Comparison of ENCODE assay signal across 8 cellular contexts in the genomic region with DNA sequence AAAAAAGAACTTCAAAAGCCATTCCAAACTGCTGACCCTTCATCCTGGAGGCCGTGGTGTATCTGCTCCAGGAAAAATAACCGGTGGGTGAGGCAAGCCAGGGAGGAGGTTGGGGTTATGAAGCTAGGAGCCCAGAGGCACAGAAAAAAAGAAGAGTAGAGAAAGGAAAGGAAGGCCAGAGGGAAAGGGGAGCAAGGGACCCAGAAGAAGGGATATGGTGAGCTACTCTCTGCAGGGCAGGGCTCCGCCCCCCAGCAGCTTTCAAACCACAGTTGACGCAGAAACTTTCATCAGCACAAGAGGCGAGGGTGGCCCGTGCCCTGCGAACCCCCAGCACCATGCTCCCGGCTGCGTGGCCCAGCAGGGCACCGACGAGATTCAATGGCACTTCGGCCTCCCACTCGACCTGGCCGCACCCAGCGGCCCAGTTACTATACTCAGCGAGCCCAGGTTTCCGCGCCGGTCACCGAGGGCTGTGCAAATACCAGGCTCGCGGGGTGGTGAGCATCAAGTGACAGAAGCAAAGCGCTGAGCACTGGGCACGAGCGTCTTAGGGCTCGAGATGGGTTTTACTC. TPM values are rescaled to one million over a fixed set of nuclear protein-coding genes. Genes with fewer than 3 reads are reported as not detected.
DNase-seq lines count a peak whose midpoint lies in the region; ATAC-seq, FAIRE-seq and TF ChIP-seq lines count a peak whose summit lies in the region.

No MANE protein-coding gene starts in this region.

- peaks cover 41% of the 10 kb centered on the region for H3K4me1 Mint-ChIP-seq in activated CD8-positive, alpha-beta T cell treated with anti-CD3 and anti-CD28 coated beads for 36 hours (ENCODE audit: low read depth)
- H3K4me1 Mint-ChIP-seq in effector memory CD8-positive, alpha-beta T cell (ENCODE audit: low read depth in 2 of 2) = peaks cover 23 to 28% of the 10 kb centered on the region in 2 donors

- 5% methylated on average over 8 of the region's 26 CpGs for WGBS in A549 (ENCODE audit: missing lambda C conversion rate)

- TF ChIP-seq RAD21 in A549 (conservative IDR thresholded peaks at IDR 0.05 in 1 of 2, IDR thresholded peaks at IDR 0.05 in 1 of 2) = no peak

- no peaks in the 10 kb centered on the region for H3K27me3 Mint-ChIP-seq in activated CD8-positive, alpha-beta T cell treated with anti-CD3 and anti-CD28 coated beads for 36 hours
- no peaks in the 10 kb centered on the region for H3K27me3 Mint-ChIP-seq in effector memory CD8-positive, alpha-beta T cell

- peak; percentile 79 to 81 for ATAC-seq in A549
- peak; percentile 57 for ATAC-seq in GM18505 (IDR thresholded peaks at IDR 0.05; ENCODE audit: unreplicated experiment)
- peak; percentile 65 for ATAC-seq in HG02885 (IDR thresholded peaks at IDR 0.05; ENCODE audit: poor library complexity, unreplicated experiment)
- ATAC-seq in activated CD8-positive, alpha-beta T cell treated with anti-CD3 and anti-CD28 coated beads for 36 hours = peak; percentile 81
- peak; percentile 82 for ATAC-seq in effector memory CD8-positive, alpha-beta T cell (replicated peaks)

- H3K27ac ChIP-seq in A549 = peak overlapping the region; percentile 80 to 91

- peak overlapping the region; percentile 99 for H3K27ac Mint-ChIP-seq in activated CD8-positive, alpha-beta T cell treated with anti-CD3 and anti-CD28 coated beads for 36 hours
- peak overlapping the region; percentile 96 to 97 for H3K27ac Mint-ChIP-seq in effector memory CD8-positive, alpha-beta T cell

- CTCF ChIA-PET in A549 (lab: Yijun Ruan, JAX) = interaction anchor here (0.6 to 0.9 kb wide), 2 partner anchors 10 to 886 kb away, joined by 3 read pairs; no protein-coding TSS in a partner anchor
- CTCF ChIA-PET in activated CD8-positive, alpha-beta T cell treated with anti-CD3 and anti-CD28 coated beads for 36 hours (lab: Charles Lee) = interaction anchor here (0.6 to 1.9 kb wide), 5 partner anchors 18 to 509 kb away, joined by 3 to 6 read pairs (median 4); no protein-coding TSS in a partner anchor

- FAIRE-seq in A549 (lab: Jason Lieb, UNC) = no peak

- H3K9me3 Mint-ChIP-seq in activated CD8-positive, alpha-beta T cell treated with anti-CD3 and anti-CD28 coated beads for 36 hours = no peaks in the 10 kb centered on the region
- H3K9me3 Mint-ChIP-seq in effector memory CD8-positive, alpha-beta T cell = no peaks in the 10 kb centered on the region

- peak overlapping the region; percentile 95 for H3K4me2 ChIP-seq in A549

- H3K9me3 ChIP-seq in A549 = no peaks in the 10 kb centered on the region
- H3K9me3 ChIP-seq in mononuclear cell (ENCODE audit: low read depth, low read length) = no peaks in the 10 kb centered on the region

- TF ChIP-seq POLR2A in A549 (IDR thresholded peaks at IDR 0.05; ENCODE audit: low read length) (no peak), GM18505 (IDR thresholded peaks at IDR 0.05; ENCODE audit: borderline replicate concordance, extremely low read depth, insufficient read depth, insufficient read length) (peak; percentile 50)

- H3K4me1 ChIP-seq in A549 (peaks cover 11% of the 10 kb centered on the region; the same call in 2 of the 3 replicates), mononuclear cell (ENCODE audit: insufficient read depth, low read length) (peaks cover 27% of the 10 kb centered on the region)

- no peak for TF ChIP-seq CTCF in A549 (IDR thresholded peaks at IDR 0.05)
- TF ChIP-seq CTCF in activated CD8-positive, alpha-beta T cell treated with anti-CD3 and anti-CD28 coated beads for 36 hours (IDR thresholded peaks at IDR 0.05) = no peak

- peak overlapping the region; percentile 82 for H3K4me3 Mint-ChIP-seq in activated CD8-positive, alpha-beta T cell treated with anti-CD3 and anti-CD28 coated beads for 36 hours
- H3K4me3 Mint-ChIP-seq in effector memory CD8-positive, alpha-beta T cell = peak overlapping the region; percentile 93 to 94

- H3K4me3 ChIP-seq in A549 (peak overlapping the region; percentile 86), mononuclear cell (ENCODE audit: low read length) (peak overlapping the region; percentile 69)

- H3K27me3 ChIP-seq in mononuclear cell (ENCODE audit: insufficient read depth, low read length) = no peaks in the 10 kb centered on the region

- TF ChIP-seq EP300 in A549 (IDR thresholded peaks at IDR 0.05) = no peak

- POLR2A ChIA-PET in A549 (lab: Yijun Ruan, JAX) = interaction anchor here (1.0 kb wide), 3 partner anchors 12 to 133 kb away, joined by 3 to 5 read pairs (median 3); a partner anchor contains a TSS
- POLR2A ChIA-PET in activated CD8-positive, alpha-beta T cell treated with anti-CD3 and anti-CD28 coated beads for 36 hours (lab: Charles Lee) = interaction anchor here (0.6 to 2.4 kb wide), 29 partner anchors 8 to 487 kb away, joined by 3 to 15 read pairs (median 4); a partner anchor contains a TSS

- DNase-seq in A549 (ENCODE audit: low read depth in 1 of 2, low spot score in 1 of 2) = peak; percentile 39 to 42
- DNase-seq in NCI-H2171 (lab: John Stamatoyannopoulos, UW) = peak; percentile 14
- DNase-seq in activated CD8-positive, alpha-beta T cell treated with anti-CD3 and anti-CD28 coated beads for 36 hours = peak; percentile 89
- DNase-seq in effector memory CD8-positive, alpha-beta T cell = peak; percentile 71 to 79 (median 71)
- DNase-seq in stimulated activated CD8-positive, alpha-beta memory T cell treated with anti-CD3 and anti-CD28 coated beads, Interleukin-4, amount 100 ng/mL, for 24 hours (ENCODE audit: low read depth) = peak; percentile 67

- H3K36me3 Mint-ChIP-seq in activated CD8-positive, alpha-beta T cell treated with anti-CD3 and anti-CD28 coated beads for 36 hours (ENCODE audit: low read depth) = peaks cover 50% of the 10 kb centered on the region
- H3K36me3 Mint-ChIP-seq in effector memory CD8-positive, alpha-beta T cell (ENCODE audit: insufficient read depth) = peaks cover 33% of the 10 kb centered on the region

- intact Hi-C loops in activated CD8-positive, alpha-beta T cell treated with anti-CD3 and anti-CD28 coated beads for 36 hours (cut with micrococcal nuclease) = no loop called here

TF ChIP-seq in A549, 52 proteins besides CTCF, POLR2A, EP300 and RAD21:
- TF ChIP-seq KDM5A (IDR thresholded peaks at IDR 0.05) (no peak), PHF8 (IDR thresholded peaks at IDR 0.05; ENCODE audit: borderline replicate concordance, low read depth) (no peak), TFCP2L1 (CRISPR knock-in tag; IDR thresholded peaks at IDR 0.05) (no peak), GATA3 (IDR thresholded peaks at IDR 0.05; ENCODE audit: borderline replicate concordance) (no peak), ZSCAN20 (CRISPR knock-in tag; IDR thresholded peaks at IDR 0.05) (no peak), MAZ (IDR thresholded peaks at IDR 0.05; ENCODE audit: borderline replicate concordance, low read depth, low read length) (no peak), FOXS1 (CRISPR knock-in tag; IDR thresholded peaks at IDR 0.05) (no peak), HEYL (CRISPR knock-in tag; IDR thresholded peaks at IDR 0.05) (no peak), NPAS2 (CRISPR knock-in tag; IDR thresholded peaks at IDR 0.05; ENCODE audit: borderline replicate concordance) (no peak), HOXB5 (CRISPR knock-in tag; IDR thresholded peaks at IDR 0.05) (no peak)
- TF ChIP-seq, protein P1, sequence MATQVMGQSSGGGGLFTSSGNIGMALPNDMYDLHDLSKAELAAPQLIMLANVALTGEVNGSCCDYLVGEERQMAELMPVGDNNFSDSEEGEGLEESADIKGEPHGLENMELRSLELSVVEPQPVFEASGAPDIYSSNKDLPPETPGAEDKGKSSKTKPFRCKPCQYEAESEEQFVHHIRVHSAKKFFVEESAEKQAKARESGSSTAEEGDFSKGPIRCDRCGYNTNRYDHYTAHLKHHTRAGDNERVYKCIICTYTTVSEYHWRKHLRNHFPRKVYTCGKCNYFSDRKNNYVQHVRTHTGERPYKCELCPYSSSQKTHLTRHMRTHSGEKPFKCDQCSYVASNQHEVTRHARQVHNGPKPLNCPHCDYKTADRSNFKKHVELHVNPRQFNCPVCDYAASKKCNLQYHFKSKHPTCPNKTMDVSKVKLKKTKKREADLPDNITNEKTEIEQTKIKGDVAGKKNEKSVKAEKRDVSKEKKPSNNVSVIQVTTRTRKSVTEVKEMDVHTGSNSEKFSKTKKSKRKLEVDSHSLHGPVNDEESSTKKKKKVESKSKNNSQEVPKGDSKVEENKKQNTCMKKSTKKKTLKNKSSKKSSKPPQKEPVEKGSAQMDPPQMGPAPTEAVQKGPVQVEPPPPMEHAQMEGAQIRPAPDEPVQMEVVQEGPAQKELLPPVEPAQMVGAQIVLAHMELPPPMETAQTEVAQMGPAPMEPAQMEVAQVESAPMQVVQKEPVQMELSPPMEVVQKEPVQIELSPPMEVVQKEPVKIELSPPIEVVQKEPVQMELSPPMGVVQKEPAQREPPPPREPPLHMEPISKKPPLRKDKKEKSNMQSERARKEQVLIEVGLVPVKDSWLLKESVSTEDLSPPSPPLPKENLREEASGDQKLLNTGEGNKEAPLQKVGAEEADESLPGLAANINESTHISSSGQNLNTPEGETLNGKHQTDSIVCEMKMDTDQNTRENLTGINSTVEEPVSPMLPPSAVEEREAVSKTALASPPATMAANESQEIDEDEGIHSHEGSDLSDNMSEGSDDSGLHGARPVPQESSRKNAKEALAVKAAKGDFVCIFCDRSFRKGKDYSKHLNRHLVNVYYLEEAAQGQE (IDR thresholded peaks at IDR 0.05) = no peak

RNA-seq across cellular contexts. Expression of a gene that starts 0.7 kb away (rescaled TPM):
- polyA plus RNA-seq in A549 (2011; rRNA removed) (53.9 and 59.6 TPM in 2 replicates), A549 (2017; fragmentation: RNase III; extraction: RNeasy Plus Mini Kit Qiagen cat#74134 plus additional on column Dnase treatment) (61.4 to 65.8 TPM (median 63.9 TPM) in 3 replicates)
- polyA plus RNA-seq in A549 (2012; cell fraction: cytosol; rRNA removed) = 36.0 and 37.3 TPM in 2 replicates
- 22.6 and 34.9 TPM in 2 replicates for polyA plus RNA-seq in A549 (2012; cell fraction: nucleus; rRNA removed)
- polyA minus RNA-seq in A549 (2011; rRNA and poly(A)+ RNA removed) = 44.3 and 44.7 TPM in 2 replicates
- 100 to 1,000 TPM; 229 to 234 TPM for total RNA-seq in activated CD8-positive, alpha-beta T cell treated with anti-CD3 and anti-CD28 coated beads for 36 hours
- total RNA-seq in mononuclear cell = 29.5 TPM

RNA-seq across cellular contexts. Expression of a gene that starts 38.6 kb away (rescaled TPM):
- polyA plus RNA-seq in A549 (2011; rRNA removed) = 0.03 and 0.04 TPM in 2 replicates
- polyA plus RNA-seq in A549 (2012; cell fraction: cytosol; rRNA removed) = 0.05 and 0.07 TPM in 2 replicates
- polyA plus RNA-seq in A549 (2012; cell fraction: nucleus; rRNA removed) = 0.07 and 0.10 TPM in 2 replicates
- 0.01 to 0.05 TPM (median 0.04 TPM) in 3 replicates for polyA plus RNA-seq in A549 (2017; fragmentation: RNase III; extraction: RNeasy Plus Mini Kit Qiagen cat#74134 plus additional on column Dnase treatment)
- 0.41 and 0.44 TPM in 2 replicates for polyA minus RNA-seq in A549 (2011; rRNA and poly(A)+ RNA removed)
- total RNA-seq in activated CD8-positive, alpha-beta T cell treated with anti-CD3 and anti-CD28 coated beads for 36 hours = under 1 TPM; 0.11 to 0.29 TPM
- total RNA-seq in mononuclear cell = 0.10 TPM

Comparison
In these comparisons a context has a peak if more than half of its experiments do, and no peak if none do; other contexts are left out.
1. Peak in every context shown above with its lines: DNase-seq, ATAC-seq, H3K4me3 ChIP-seq and H3K27ac ChIP-seq.
2. DNase-seq: peak in every context shown above with its lines; median percentile 89 in activated CD8-positive, alpha-beta T cell treated with anti-CD3 and anti-CD28 coated beads for 36 hours; 71 in effector memory CD8-positive, alpha-beta T cell; 67 in stimulated activated CD8-positive, alpha-beta memory T cell treated with anti-CD3 and anti-CD28 coated beads, Interleukin-4, amount 100 ng/mL, for 24 hours; 40 in A549; 14 in NCI-H2171.